ENCODE assay signal across 8 cellular contexts in the genomic region with DNA sequence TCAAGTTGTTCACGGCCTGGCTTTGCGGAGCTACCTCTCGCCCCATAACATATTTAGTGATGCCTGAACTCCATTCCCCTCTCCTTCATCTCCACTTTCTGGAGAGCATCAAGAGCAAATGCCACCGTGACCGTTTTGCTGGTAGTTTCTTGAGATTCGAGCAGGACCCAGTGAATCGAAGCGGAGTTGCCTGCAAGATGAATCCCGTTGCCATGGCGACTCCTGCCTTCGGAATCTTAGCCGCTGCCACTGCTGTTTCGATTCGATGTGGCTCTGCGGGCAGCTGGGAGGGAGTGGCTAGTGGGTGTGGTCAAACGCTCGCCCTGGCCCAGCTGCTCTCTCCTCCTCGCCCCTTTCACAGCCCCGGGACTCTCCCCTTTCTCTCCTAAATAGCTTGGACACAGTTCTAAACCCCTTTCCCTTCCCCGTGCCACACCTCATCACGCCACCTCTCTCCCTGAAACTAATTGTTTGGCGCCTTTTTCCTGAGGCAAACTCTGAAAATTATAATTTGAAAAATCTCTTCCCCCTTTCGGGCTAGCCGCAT. TPM values are rescaled to one million over a fixed set of nuclear protein-coding genes. Genes with fewer than 3 reads are reported as not detected.
DNase-seq lines count a peak whose midpoint lies in the region; ATAC-seq and TF ChIP-seq lines count a peak whose summit lies in the region.

No MANE protein-coding gene starts in this region.

- H3K9ac ChIP-seq in NT2/D1 (ENCODE audit: insufficient read length, low read depth) = peak overlapping the region; percentile 86

- H3K9me3 ChIP-seq in NT2/D1 (ENCODE audit: insufficient read depth, low read length) = no peaks in the 10 kb centered on the region
- H3K9me3 ChIP-seq in mononuclear cell (ENCODE audit: low read depth, low read length) = no peaks in the 10 kb centered on the region

- peaks cover 3% of the 10 kb centered on the region for H3K4me1 ChIP-seq in NT2/D1 (ENCODE audit: insufficient read depth, insufficient read length)
- peaks cover 16% of the 10 kb centered on the region for H3K4me1 ChIP-seq in mononuclear cell (ENCODE audit: insufficient read depth, low read length)

- H3K27me3 ChIP-seq in NT2/D1 (ENCODE audit: insufficient read depth, insufficient read length) (peaks cover 36% of the 10 kb centered on the region), mononuclear cell (ENCODE audit: insufficient read depth, low read length) (peaks cover 14% of the 10 kb centered on the region)

- DNase-seq in COLO668 (lab: John Stamatoyannopoulos, UW; ENCODE audit: unreplicated experiment) (peak; percentile 93), HT-29 (ENCODE audit: low spot score) (peak; percentile 70), NT2/D1 (ENCODE audit: low read depth, low spot score) (peak; percentile 67), activated T-cell treated with anti-CD3 and anti-CD28 coated beads for 1 hour (ENCODE audit: low read depth) (peak; percentile 49), epithelial cell of esophagus (ENCODE audit: low read depth) (peak; percentile 86)
- DNase-seq in stimulated activated CD8-positive, alpha-beta memory T cell treated with anti-CD3 and anti-CD28 coated beads, Interleukin-2, amount 100 ng/mL, for 1 hour (ENCODE audit: low read depth in 2 of 2) = peak; percentile 39 to 52

- TF ChIP-seq CTCF in epithelial cell of esophagus (IDR thresholded peaks at IDR 0.05; ENCODE audit: insufficient read depth, low read depth, low read length, missing control alignments) = no peak

- no peaks in the 10 kb centered on the region for H3K36me3 ChIP-seq in NT2/D1 (ENCODE audit: insufficient read depth, insufficient read length, low read length)

- peak; percentile 49 for ATAC-seq in GM21367 (IDR thresholded peaks at IDR 0.05; ENCODE audit: unreplicated experiment)

- H3K4me3 ChIP-seq in NT2/D1 (ENCODE audit: insufficient read length, low read depth) = peak overlapping the region; percentile 78
- peak overlapping the region; percentile 84 for H3K4me3 ChIP-seq in epithelial cell of esophagus (ENCODE audit: low read length)
- H3K4me3 ChIP-seq in mononuclear cell (ENCODE audit: low read length) = peak overlapping the region; percentile 76

RNA-seq across cellular contexts. Expression of a gene that starts 1.4 kb away (rescaled TPM):
- 2.6 and 8.5 TPM in 2 replicates for total RNA-seq in HT-29 (2014; rRNA removed; shearing (Covaris generic))
- total RNA-seq in mononuclear cell = 5.1 TPM

Comparison
In these comparisons a context has a peak if more than half of its experiments do, and no peak if none do; other contexts are left out.
1. Peak in every context shown above with its lines: DNase-seq, ATAC-seq and H3K4me3 ChIP-seq.